ENCODE assay signal across 8 cellular contexts in genomic region chr16:50741225-50741807, GRCh38. TPM values are rescaled to one million over a fixed set of nuclear protein-coding genes. Genes with fewer than 3 reads are reported as not detected.
A peak's percentile ranks its signal among the peaks of the same experiment; 100 is the strongest.
DNase-seq lines count a peak whose midpoint lies in the region; ATAC-seq, FAIRE-seq and TF ChIP-seq lines count a peak whose summit lies in the region.

No MANE protein-coding gene starts in this region.

- no peaks in the 10 kb centered on the region for H3K36me3 ChIP-seq in CD4-positive, alpha-beta memory T cell (ENCODE audit: insufficient read depth, low read length)
- H3K36me3 ChIP-seq in keratinocyte (ENCODE audit: control insufficient read depth in 2 of 2, extremely low read depth in 1 of 2, insufficient read depth in 2 of 2, low read length in 2 of 2) = no peaks in the 10 kb centered on the region

- intact Hi-C loops in CD4-positive, alpha-beta memory T cell (cut with micrococcal nuclease) = loop anchor here (1.0 to 5.0 kb wide), 5 partner anchors 21 to 674 kb away; partner anchors contain the start of genes HEATR3, SNX20 and TENT4B

- peak overlapping the region; percentile 62 for H3K9ac ChIP-seq in keratinocyte (ENCODE audit: control insufficient read depth, extremely low read depth, insufficient read depth, low read length)

- H3K79me2 ChIP-seq in keratinocyte (ENCODE audit: control insufficient read depth, insufficient read depth, low read length) = peaks cover 14% of the 10 kb centered on the region

- H3K9me3 Mint-ChIP-seq in CD4-positive, alpha-beta memory T cell = peaks cover 0 to 2% (median 0%) of the 10 kb centered on the region in 8 donors
- H3K9me3 Mint-ChIP-seq in activated naive CD8-positive, alpha-beta T cell treated with anti-CD3 and anti-CD28 coated beads, Interleukin-2, amount 10 ng/mL, durations not matched to agents 7 days and 5 days = no peaks in the 10 kb centered on the region

- H3K4me2 ChIP-seq in keratinocyte (ENCODE audit: control insufficient read depth, extremely low read depth, insufficient read depth, low read depth, low read length) = peak overlapping the region; percentile 85

- ATAC-seq in activated naive CD8-positive, alpha-beta T cell treated with anti-CD3 and anti-CD28 coated beads, Interleukin-2, amount 10 ng/mL, durations not matched to agents 7 days and 5 days (ENCODE audit: low read depth) = no peak

- H3K9me1 ChIP-seq in keratinocyte (ENCODE audit: control insufficient read depth, extremely low read depth, insufficient read depth, low read length) = peaks cover 2% of the 10 kb centered on the region

- POLR2A ChIA-PET in CD4-positive, alpha-beta memory T cell (lab: Charles Lee; ENCODE audit: partially characterized antibody) = interaction anchor here (0.6 to 14.4 kb wide), 28 partner anchors 8 to 716 kb away, joined by 3 to 478 read pairs (median 4); partner anchors contain the start of genes CNEP1R1 and SNX20
- POLR2A ChIA-PET in activated naive CD8-positive, alpha-beta T cell treated with anti-CD3 and anti-CD28 coated beads, Interleukin-2, amount 10 ng/mL, durations not matched to agents 7 days and 5 days (lab: Charles Lee) = interaction anchor here (0.6 to 7.5 kb wide), 13 partner anchors 8 to 548 kb away, joined by 3 to 144 read pairs (median 3); partner anchors contain the start of gene SNX20

- no peaks in the 10 kb centered on the region for H4K20me1 ChIP-seq in keratinocyte (ENCODE audit: control insufficient read depth, extremely low read depth, insufficient read depth, low read length)

- dilution Hi-C loops in keratinocyte (cut with MboI; ENCODE audit: extremely low pct_ligation_motif_present, low sequenced_read_pairs) = no loop called here

- peaks cover 21 to 60% (median 34%) of the 10 kb centered on the region in 4 donors for H3K4me1 Mint-ChIP-seq in CD4-positive, alpha-beta memory T cell
- peaks cover 40% of the 10 kb centered on the region for H3K4me1 Mint-ChIP-seq in activated naive CD8-positive, alpha-beta T cell treated with anti-CD3 and anti-CD28 coated beads, Interleukin-2, amount 10 ng/mL, durations not matched to agents 7 days and 5 days

- H3K36me3 Mint-ChIP-seq in CD4-positive, alpha-beta memory T cell = peaks cover 28 to 41% of the 10 kb centered on the region in 2 donors
- H3K36me3 Mint-ChIP-seq in activated naive CD8-positive, alpha-beta T cell treated with anti-CD3 and anti-CD28 coated beads, Interleukin-2, amount 10 ng/mL, durations not matched to agents 7 days and 5 days = peaks cover 24% of the 10 kb centered on the region

- H3K4me3 ChIP-seq in CD4-positive, alpha-beta memory T cell (ENCODE audit: low read length in 2 of 2) = peak overlapping the region; percentile 53 to 78
- H3K4me3 ChIP-seq in HFF-Myc (replicated peaks; ENCODE audit: low read depth, low read length) = peak overlapping the region; percentile 36
- peak overlapping the region; percentile 28 to 75 (median 48) for H3K4me3 ChIP-seq in keratinocyte (ENCODE audit: control insufficient read depth in 2 of 3, extremely low read depth in 1 of 3, insufficient read depth in 2 of 3, low read depth in 1 of 3, low read length in 3 of 3)

- CTCF ChIA-PET in CD4-positive, alpha-beta memory T cell (lab: Charles Lee; ENCODE audit: partially characterized antibody) = interaction anchor here (0.8 to 3.0 kb wide), 19 partner anchors 11 to 716 kb away, joined by 3 to 23 read pairs (median 5); partner anchors contain the start of genes CNEP1R1 and SNX20

- no peaks in the 10 kb centered on the region for H3K27me3 Mint-ChIP-seq in CD4-positive, alpha-beta memory T cell
- no peaks in the 10 kb centered on the region for H3K27me3 Mint-ChIP-seq in activated naive CD8-positive, alpha-beta T cell treated with anti-CD3 and anti-CD28 coated beads, Interleukin-2, amount 10 ng/mL, durations not matched to agents 7 days and 5 days

- H3K4me1 ChIP-seq in CD4-positive, alpha-beta memory T cell (ENCODE audit: insufficient read depth, low read length) = peaks cover 31% of the 10 kb centered on the region
- H3K4me1 ChIP-seq in keratinocyte (ENCODE audit: control insufficient read depth, extremely low read depth, insufficient read depth, low read length) = peaks cover 43% of the 10 kb centered on the region

- peak in 1 of 5 donors; percentile 38 for DNase-seq in CD4-positive, alpha-beta memory T cell
- DNase-seq in HFF-Myc (ENCODE audit: extremely low read depth, low read depth) (no peak), keratinocyte (ENCODE audit: low read depth, low spot score) (no peak), GM13977 (ENCODE audit: low spot score) (no peak), NCI-H446 treated with DMSO at 0.1 percent for 48 hours (lab: John Stamatoyannopoulos, UW) (no peak)
- no peak for DNase-seq in activated naive CD8-positive, alpha-beta T cell treated with anti-CD3 and anti-CD28 coated beads, Interleukin-2, amount 10 ng/mL, durations not matched to agents 7 days and 5 days
- no peak for DNase-seq in activated CD4-positive, CD25-positive, alpha-beta regulatory T cell treated with anti-CD3 and anti-CD28 coated beads, Interleukin-2, amount 50 U/mL, for 72 hours

- peak overlapping the region; percentile 95 to 99 (median 99) for H3K27ac Mint-ChIP-seq in CD4-positive, alpha-beta memory T cell
- peak overlapping the region; percentile 95 for H3K27ac Mint-ChIP-seq in activated naive CD8-positive, alpha-beta T cell treated with anti-CD3 and anti-CD28 coated beads, Interleukin-2, amount 10 ng/mL, durations not matched to agents 7 days and 5 days

- peak overlapping the region; percentile 69 for H2AFZ ChIP-seq in keratinocyte (ENCODE audit: control insufficient read depth, low read length)

- H3K4me3 Mint-ChIP-seq in CD4-positive, alpha-beta memory T cell = peak overlapping the region; percentile 87 to 95 (median 92)
- peak overlapping the region; percentile 86 for H3K4me3 Mint-ChIP-seq in activated naive CD8-positive, alpha-beta T cell treated with anti-CD3 and anti-CD28 coated beads, Interleukin-2, amount 10 ng/mL, durations not matched to agents 7 days and 5 days

- peak overlapping the region; percentile 80 for H3K27ac ChIP-seq in CD4-positive, alpha-beta memory T cell (ENCODE audit: low read depth, low read length)
- H3K27ac ChIP-seq in keratinocyte (ENCODE audit: control insufficient read depth, insufficient read depth, low read length) (peak overlapping the region; percentile 81), temporal lobe (ENCODE audit: low read depth, low read length) (peak overlapping the region; percentile 41)

- peak; percentile 91 for FAIRE-seq in keratinocyte (lab: Jason Lieb, UNC)

- H3K27me3 ChIP-seq in CD4-positive, alpha-beta memory T cell (ENCODE audit: insufficient read depth, low read length) = no peaks in the 10 kb centered on the region
- H3K27me3 ChIP-seq in keratinocyte (ENCODE audit: control insufficient read depth, extremely low read depth, insufficient read depth, low read length) = peaks cover 2% of the 10 kb centered on the region

- in situ Hi-C loops in GM13977 (cut with MboI; ENCODE audit: low pct_unique_long_range_greater_than_20kb, low sequenced_read_pairs, unreplicated experiment) = loop anchor here (10.0 kb wide), 1 partner anchor 67 kb away; no protein-coding TSS in a partner anchor

- TF ChIP-seq CTCF in HFF-Myc (IDR thresholded peaks at IDR 0.05; ENCODE audit: low read depth, low read length, missing control alignments) (no peak), keratinocyte (optimal IDR thresholded peaks at IDR 0.05 in 1 of 3, IDR thresholded peaks at IDR 0.05 in 1 of 3, conservative IDR thresholded peaks at IDR 0.05 in 1 of 3; ENCODE audit: extremely low read depth in 1 of 3, insufficient read depth in 2 of 3, low read length in 3 of 3) (no peak), GM13977 (IDR thresholded peaks at IDR 0.05; ENCODE audit: extremely low read depth, insufficient read depth, missing control alignments) (no peak)

- no peaks in the 10 kb centered on the region for H3K9me3 ChIP-seq in CD4-positive, alpha-beta memory T cell (ENCODE audit: control insufficient read depth in 1 of 2, low read length in 2 of 2)
- H3K9me3 ChIP-seq in keratinocyte (ENCODE audit: control insufficient read depth, low read depth, low read length) = no peaks in the 10 kb centered on the region

RNA-seq across cellular contexts. Expression of gene CYLD, which starts 0.6 kb away (rescaled TPM):
- total RNA-seq in CD4-positive, alpha-beta memory T cell = 100 to 1,000 TPM; 294 to 299 TPM
- polyA plus RNA-seq in CD4-positive, alpha-beta memory T cell = 100 to 1,000 TPM; 206 to 255 TPM
- 100 to 1,000 TPM; 166 to 172 TPM for total RNA-seq in activated naive CD8-positive, alpha-beta T cell treated with anti-CD3 and anti-CD28 coated beads, Interleukin-2, amount 10 ng/mL, durations not matched to agents 7 days and 5 days
- 14.9 to 24.7 TPM (median 23.4 TPM) in 3 replicates for polyA plus RNA-seq in keratinocyte
- 50.9 TPM for polyA plus RNA-seq in keratinocyte (2011; ENCODE audit: low read depth)
- polyA plus RNA-seq in keratinocyte (2011; cell fraction: cytosol; rRNA removed) = 17.0 and 34.3 TPM in 2 replicates
- polyA plus RNA-seq in keratinocyte (2011; cell fraction: nucleus; rRNA removed) = 24.0 and 32.8 TPM in 2 replicates
- 15.5 and 42.1 TPM in 2 replicates for polyA plus RNA-seq in keratinocyte (2012; ENCODE audit: low replicate concordance)
- polyA minus RNA-seq in keratinocyte = 6.1 to 37.7 TPM (median 24.2 TPM) in 3 replicates
- polyA minus RNA-seq in keratinocyte (2011; cell fraction: cytosol; rRNA and poly(A)+ RNA removed) = 21.7 TPM
- polyA minus RNA-seq in keratinocyte (2011; cell fraction: nucleus; rRNA and poly(A)+ RNA removed) = 30.7 and 58.6 TPM in 2 replicates
- 31.7 TPM for total RNA-seq in temporal lobe

RNA-seq across cellular contexts. Expression of gene NOD2, which starts 47.9 kb away (rescaled TPM):
- total RNA-seq in CD4-positive, alpha-beta memory T cell = 10 to 100 TPM in 1 of 2 experiments, 1 to 10 TPM in 1; 9.8 to 10.9 TPM
- 1 to 10 TPM; 2.2 to 3.7 TPM for polyA plus RNA-seq in CD4-positive, alpha-beta memory T cell
- 1 to 10 TPM; 2.8 to 3.5 TPM for total RNA-seq in activated naive CD8-positive, alpha-beta T cell treated with anti-CD3 and anti-CD28 coated beads, Interleukin-2, amount 10 ng/mL, durations not matched to agents 7 days and 5 days
- 0.49 to 3.9 TPM (median 0.80 TPM) in 3 replicates for polyA plus RNA-seq in keratinocyte
- polyA plus RNA-seq in keratinocyte (2011; ENCODE audit: low read depth) = 6.1 TPM
- 0.68 and 0.86 TPM in 2 replicates for polyA plus RNA-seq in keratinocyte (2011; cell fraction: cytosol; rRNA removed)
- polyA plus RNA-seq in keratinocyte (2011; cell fraction: nucleus; rRNA removed) = 3.5 and 5.4 TPM in 2 replicates
- polyA plus RNA-seq in keratinocyte (2012; ENCODE audit: low replicate concordance) = 0.44 and 6.7 TPM in 2 replicates
- 1.5 to 11.2 TPM (median 2.3 TPM) in 3 replicates for polyA minus RNA-seq in keratinocyte
- polyA minus RNA-seq in keratinocyte (2011; cell fraction: cytosol; rRNA and poly(A)+ RNA removed) = 4.4 TPM
- polyA minus RNA-seq in keratinocyte (2011; cell fraction: nucleus; rRNA and poly(A)+ RNA removed) = 6.5 and 9.0 TPM in 2 replicates
- 0.49 TPM for total RNA-seq in temporal lobe
